ENCODE assay signal across 10 cellular contexts in genomic region chr1:91830242-91831131, GRCh38. TPM values are rescaled to one million over a fixed set of nuclear protein-coding genes. Genes with fewer than 3 reads are reported as not detected.
DNase-seq lines count a peak whose midpoint lies in the region; ATAC-seq and TF ChIP-seq lines count a peak whose summit lies in the region.
"Had no signal": no experiment of that assay in that cellular context is flagged by ENCODE, and none has a peak within 500 bp of the region (broad histone marks: within the 10 kb centered on the region; RNA-seq: fewer than 3 reads in every experiment).

No MANE protein-coding gene starts in this region.

- ATAC-seq in right lobe of liver (peak; percentile 26 to 65 (median 38)), GM21619 (IDR thresholded peaks at IDR 0.05; ENCODE audit: unreplicated experiment) (no peak), GM21367 (IDR thresholded peaks at IDR 0.05; ENCODE audit: unreplicated experiment) (no peak)

- H3K79me2 ChIP-seq in mammary epithelial cell (ENCODE audit: insufficient read depth, low read length), result no peaks in the 10 kb centered on the region

- in situ Hi-C loops in mammary epithelial cell (cut with MboI; ENCODE audit: low sequenced_read_pairs in 2 of 2), result no loop called here

- no peaks in the 10 kb centered on the region for H3K9me3 ChIP-seq in mammary epithelial cell (replicated peaks; ENCODE audit: insufficient read depth, low read length)
- no peaks in the 10 kb centered on the region for H3K9me3 ChIP-seq in right lobe of liver
- H3K9me3 ChIP-seq in uterus, result no peaks in the 10 kb centered on the region

- no peak overlapping the region for H2AFZ ChIP-seq in mammary epithelial cell (ENCODE audit: low read depth, low read length)

- H3K27me3 ChIP-seq in mammary epithelial cell (ENCODE audit: insufficient read depth, low read length) (peaks cover 36% of the 10 kb centered on the region), right lobe of liver (no peaks in the 10 kb centered on the region), uterus (no peaks in the 10 kb centered on the region)

- CTCF ChIA-PET in mammary epithelial cell (lab: Charles Lee; ENCODE audit: low non-redundant PET), result no interaction called here

- intact Hi-C loops in mammary epithelial cell (cut with micrococcal nuclease) (no loop called here), right lobe of liver (cut with DNase I) (no loop called here), uterus (cut with DNase I; ENCODE audit: low total_unique reads) (no loop called here)

- no peaks in the 10 kb centered on the region for H4K20me1 ChIP-seq in mammary epithelial cell (ENCODE audit: insufficient read depth, low read length)

- dilution Hi-C loops in mammary epithelial cell (cut with HindIII; ENCODE audit: low sequenced_read_pairs), result no loop called here

- H3K4me3 ChIP-seq in mammary epithelial cell (replicated peaks in 1 of 3; ENCODE audit: insufficient read depth in 1 of 3, low read depth in 2 of 3, low read length in 3 of 3) (no peak overlapping the region), right lobe of liver (no peak overlapping the region), uterus (no peak overlapping the region)

- H3K4me1 ChIP-seq in mammary epithelial cell (ENCODE audit: insufficient read depth, low read length), result no peaks in the 10 kb centered on the region
- H3K4me1 ChIP-seq in right lobe of liver, result peaks cover 0 to 47% (median 24%) of the 10 kb centered on the region in 4 donors
- peaks cover 18 to 24% of the 10 kb centered on the region in 2 donors for H3K4me1 ChIP-seq in uterus

- no peak overlapping the region for H3K27ac ChIP-seq in mammary epithelial cell (ENCODE audit: insufficient read depth, low read depth, low read length)
- peak overlapping the region in 2 of 3 donors; percentile 3 to 59 for H3K27ac ChIP-seq in right lobe of liver
- H3K27ac ChIP-seq in uterus, result peak overlapping the region; percentile 54 to 76

- H3K9ac ChIP-seq in mammary epithelial cell (ENCODE audit: insufficient read depth, low read length), result no peak overlapping the region

- H3K4me2 ChIP-seq in mammary epithelial cell (ENCODE audit: insufficient read depth, low read depth, low read length), result no peak overlapping the region

- WGBS in mammary epithelial cell (ENCODE audit: low coverage, missing lambda C conversion rate), result 30% methylated on average over 6 of the region's 10 CpGs
- 30% methylated on average over 5 of the region's 10 CpGs for WGBS in right lobe of liver (ENCODE audit: insufficient coverage, low coverage, low lambda C conversion rate, missing lambda C conversion rate)

- BruUV-seq in mammary epithelial cell (replicated peaks; lab: Mats Ljungman, UMichigan), result no TSS peak

- no peaks in the 10 kb centered on the region for H3K36me3 ChIP-seq in mammary epithelial cell (ENCODE audit: insufficient read depth, low read length)
- H3K36me3 ChIP-seq in right lobe of liver, result no peaks in the 10 kb centered on the region
- no peaks in the 10 kb centered on the region for H3K36me3 ChIP-seq in uterus

- peak in 1 of 2 donors; percentile 32 for TF ChIP-seq CTCF in mammary epithelial cell (conservative IDR thresholded peaks at IDR 0.05 in 1 of 2, IDR thresholded peaks at IDR 0.05 in 1 of 2; ENCODE audit: extremely low read depth in 1 of 2, insufficient read depth in 1 of 2, low read depth in 1 of 2, low read length in 2 of 2)
- TF ChIP-seq CTCF in right lobe of liver (IDR thresholded peaks at IDR 0.05), result peak in 3 of 4 donors; percentile 28 to 44 (median 35)
- peak; percentile 33 to 52 (median 41) for TF ChIP-seq CTCF in uterus (IDR thresholded peaks at IDR 0.05)

- peak; percentile 10 for DNase-seq in NOMO-1 treated with DMSO at 0.1 percent for 48 hours (lab: John Stamatoyannopoulos, UW; ENCODE audit: unreplicated experiment)
- no peak for DNase-seq in NOMO-1 treated with dmso at 0.1 percent for 144 hours (lab: John Stamatoyannopoulos, UW; ENCODE audit: unreplicated experiment)
- peak; percentile 20 for DNase-seq in mammary epithelial cell
- peak; percentile 43 to 66 (median 55) for DNase-seq in right lobe of liver
- peak; percentile 76 to 77 for DNase-seq in uterus
- no peak for DNase-seq in activated gamma-delta T cell treated with Interleukin-2 at 50 U/mL for 16 hours
- DNase-seq: activated B cell treated with CpG ODN at 0.5 μM for 24 hours, DND-41 had no signal

- no peak for TF ChIP-seq POLR2A in right lobe of liver (IDR thresholded peaks at IDR 0.05)
- TF ChIP-seq POLR2A in uterus (IDR thresholded peaks at IDR 0.05), result no peak

RNA-seq across cellular contexts. Expression of gene TGFBR3, which starts 55.5 kb away (rescaled TPM):
- total RNA-seq in mammary epithelial cell (under 1 TPM; 0.61 to 0.67 TPM), right lobe of liver (10 to 100 TPM in 5 of 6 experiments, 1 to 10 TPM in 1; 9.0 to 32.3 (median 18.1) TPM), uterus (100 to 1,000 TPM in 3 of 4 donors, 10 to 100 TPM in 1; 87.8 to 388 (median 212) TPM)
- polyA plus RNA-seq in mammary epithelial cell, result 0.09 TPM
- polyA minus RNA-seq in mammary epithelial cell, result 0.05 TPM

Comparison
In these comparisons a context has a peak if more than half of its experiments do, and no peak if none do; other contexts are left out.
1. DNase-seq: peak in NOMO-1 treated with DMSO at 0.1 percent for 48 hours (single experiment), mammary epithelial cell (single experiment), right lobe of liver (3 of 3) and uterus (2 of 2); none in NOMO-1 treated with dmso at 0.1 percent for 144 hours (single experiment) and activated gamma-delta T cell treated with Interleukin-2 at 50 U/mL for 16 hours (single experiment).
2. ATAC-seq: peak in right lobe of liver (4 of 4); none in GM21619 (single experiment) and GM21367 (single experiment).
3. RNA of gene TGFBR3, which starts 55.5 kb away (total RNA-seq): 87.8 to 388 TPM in uterus and 9.0 to 32.3 TPM in right lobe of liver; 0.61 to 0.67 TPM in mammary epithelial cell; every median in the first group is over 4 times any median in the second.